ENCODE assay signal across 9 cellular contexts in the genomic region with DNA sequence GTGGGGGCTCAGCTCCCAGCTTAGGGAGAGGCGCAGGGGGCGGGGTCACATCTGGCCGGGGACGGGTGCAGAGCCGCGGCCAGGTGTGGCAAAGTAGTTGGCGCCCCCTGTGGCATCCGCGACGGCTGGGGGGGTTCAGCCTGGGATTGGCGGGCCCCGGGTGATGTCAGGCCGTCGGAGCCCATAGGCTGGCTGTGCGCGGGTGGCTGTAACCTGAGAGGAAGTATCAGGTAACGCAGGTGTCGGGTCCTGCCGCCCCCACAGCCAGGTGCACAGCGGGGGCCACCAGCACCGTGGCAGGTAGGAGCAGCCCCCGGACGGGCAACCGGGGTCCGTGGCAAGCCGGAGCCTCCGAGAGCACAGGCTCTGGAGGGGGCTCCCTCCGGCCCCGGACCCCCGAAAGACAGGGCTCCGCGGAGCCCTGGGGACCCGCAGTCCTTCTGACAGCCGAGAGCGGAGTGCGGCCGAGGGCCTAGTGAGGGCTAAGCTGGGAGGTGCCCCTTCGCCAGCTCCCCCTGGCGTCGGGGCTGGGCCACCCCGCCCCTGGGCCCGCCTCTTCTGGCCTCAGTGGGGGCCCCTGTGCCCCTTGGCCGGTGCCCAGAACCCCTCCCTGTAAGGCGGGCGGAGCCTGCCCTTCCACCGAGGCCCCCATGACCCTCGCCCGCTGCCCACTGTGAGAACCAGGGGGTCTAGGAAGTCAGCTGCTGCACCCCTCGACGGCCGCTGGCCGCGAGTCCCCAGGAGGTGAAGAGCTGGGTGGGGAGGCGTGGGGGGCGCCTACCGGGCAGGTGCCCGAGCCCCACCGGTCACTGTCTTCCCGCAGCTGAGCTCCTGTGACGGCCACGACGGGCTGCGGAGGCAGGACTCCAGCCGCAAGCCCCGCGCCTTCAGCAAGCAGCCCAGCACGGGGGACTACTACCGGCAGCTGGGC. TPM values are rescaled to one million over a fixed set of nuclear protein-coding genes. Genes with fewer than 3 reads are reported as not detected.
DNase-seq lines count a peak whose midpoint lies in the region; ATAC-seq and TF ChIP-seq lines count a peak whose summit lies in the region.
"Had no signal": no experiment of that assay in that cellular context is flagged by ENCODE, and none has a peak within 500 bp of the region (broad histone marks: within the 10 kb centered on the region; RNA-seq: fewer than 3 reads in every experiment).

No MANE protein-coding gene starts in this region.

- no peak for ATAC-seq in HG03571 (IDR thresholded peaks at IDR 0.05; ENCODE audit: unreplicated experiment)

- H3K4me1 ChIP-seq in iPS DF 6.9 (ENCODE audit: control insufficient read depth, insufficient read depth, low read length): peaks cover 9% of the 10 kb centered on the region; the same call in 1 of the 2 replicates
- peaks cover 18% of the 10 kb centered on the region for H3K4me1 ChIP-seq in vagina

- intact Hi-C loops in vagina (cut with DNase I): no loop called here

- H3K4me3 ChIP-seq in iPS DF 6.9 (ENCODE audit: low read length): peak overlapping the region; percentile 22; the same call in 1 of the 2 replicates
- H3K4me3 ChIP-seq in vagina: peak overlapping the region; percentile 11 to 32

- no peaks in the 10 kb centered on the region for H3K27me3 ChIP-seq in iPS DF 6.9 (ENCODE audit: control insufficient read depth, insufficient read depth, low read length)
- peaks cover 6% of the 10 kb centered on the region for H3K27me3 ChIP-seq in vagina

- H3K36me3 ChIP-seq in iPS DF 6.9 (ENCODE audit: control insufficient read depth, insufficient read depth, low read length) (no peaks in the 10 kb centered on the region), vagina (no peaks in the 10 kb centered on the region)

- no peak overlapping the region for H3K27ac ChIP-seq in iPS DF 6.9 (ENCODE audit: low read length)
- H3K27ac ChIP-seq in vagina: no peak overlapping the region

- no CpG with 5 or more reads among the region's 68 CpGs for WGBS in iPS DF 6.9 (ENCODE audit: insufficient coverage, insufficient read length)

- TF ChIP-seq POLR2A in vagina (IDR thresholded peaks at IDR 0.05): no peak

- DNase-seq in stimulated activated CD4-positive, alpha-beta T cell treated with anti-CD3 and anti-CD28 coated beads, Interleukin-4, amount 100 ng/mL, for 1 hour: peak; percentile 45
- no peak for DNase-seq in stimulated activated CD4-positive, alpha-beta T cell treated with anti-CD3 and anti-CD28 coated beads, Interleukin-2, amount 100 ng/mL, for 48 hours
- DNase-seq in T-helper 1 cell (peak in 4 of 5 donors; percentile 27 to 51 (median 48)), iPS DF 6.9 (ENCODE audit: low read depth, low spot score) (no peak), vagina (ENCODE audit: extremely low spot score in 2 of 2) (no peak), GM19238 (ENCODE audit: insufficient read length, low spot score) (no peak), HCEC 1CT (no peak)
- DNase-seq: NCI-H446 treated with DMSO at 0.1 percent for 48 hours had no signal

- TF ChIP-seq CTCF in vagina (IDR thresholded peaks at IDR 0.05): no peak

- no peaks in the 10 kb centered on the region for H3K9me3 ChIP-seq in iPS DF 6.9 (ENCODE audit: control insufficient read depth, insufficient read depth, low read length)
- H3K9me3 ChIP-seq in vagina: no peaks in the 10 kb centered on the region

RNA-seq across cellular contexts. Expression of a gene that starts 17.9 kb away (rescaled TPM):
- total RNA-seq in vagina: 32.7 TPM

RNA-seq across cellular contexts. Expression of a gene that starts 23.5 kb away (rescaled TPM):
- total RNA-seq in vagina: 77.1 TPM

RNA-seq across cellular contexts. Expression of a gene that starts 28.4 kb away (rescaled TPM):
- 44.7 TPM for total RNA-seq in vagina

RNA-seq across cellular contexts. Expression of a gene that starts 43.4 kb away (rescaled TPM):
- total RNA-seq in vagina: 17.2 TPM

RNA-seq across cellular contexts. Expression of a gene that starts 54.5 kb away (rescaled TPM):
- 38.8 TPM for total RNA-seq in vagina

Comparison
In these comparisons a context has a peak if more than half of its experiments do, and no peak if none do; other contexts are left out.
1. DNase-seq: peak in stimulated activated CD4-positive, alpha-beta T cell treated with anti-CD3 and anti-CD28 coated beads, Interleukin-4, amount 100 ng/mL, for 1 hour (single experiment) and T-helper 1 cell (4 of 5); none in stimulated activated CD4-positive, alpha-beta T cell treated with anti-CD3 and anti-CD28 coated beads, Interleukin-2, amount 100 ng/mL, for 48 hours (0 of 2), iPS DF 6.9 (single experiment), vagina (0 of 2), GM19238 (single experiment) and HCEC 1CT (single experiment).